ENCODE assay signal across 35 cellular contexts in the genomic region with DNA sequence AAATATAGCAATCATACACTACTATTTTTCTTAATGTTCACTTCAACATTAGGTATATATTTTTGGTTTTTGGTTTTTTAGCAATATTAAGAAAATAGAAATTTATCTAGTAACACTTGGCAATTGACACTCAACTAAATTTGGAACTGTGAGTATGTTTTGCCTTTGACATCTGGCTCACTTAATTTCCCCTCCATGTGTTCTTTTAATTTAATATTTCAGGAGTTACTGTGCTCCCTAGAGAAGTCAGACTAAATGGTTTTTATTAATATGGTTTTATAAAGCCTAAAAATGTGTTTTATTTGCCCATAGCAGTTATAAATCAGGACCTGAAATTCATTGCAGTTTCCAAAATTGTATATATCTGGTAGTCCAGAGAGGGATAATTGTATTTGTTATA.
"Had no signal": no experiment of that assay in that cellular context is flagged by ENCODE, and none has a peak within 500 bp of the region (broad histone marks: within the 10 kb centered on the region; RNA-seq: fewer than 3 reads in every experiment).

No MANE protein-coding gene starts in this region.

- FAIRE-seq: astrocyte, TTC549 had no signal

- H3K4me1 ChIP-seq: adrenal gland, body of pancreas, breast epithelium had no signal

- H3K9me3 ChIP-seq: adrenal gland, body of pancreas, breast epithelium had no signal

- ATAC-seq: activated CD8-positive, alpha-beta T cell treated with anti-CD3 and anti-CD28 coated beads for 36 hours; activated naive CD4-positive, alpha-beta T cell treated with anti-CD3 and anti-CD28 coated beads, Interleukin-2, amount 50 U/mL, for 72 hours; activated T-cell treated with anti-CD3 and anti-CD28 coated beads, Interleukin-2, amount 50 U/mL, for 4 hours; activated T-cell treated with anti-CD3 and anti-CD28 coated beads, Interleukin-2, amount 50 U/mL, for 72 hours; activated T-helper 17 cell treated with anti-CD3 and anti-CD28 coated beads, Interleukin-2, amount 50 U/mL, for 72 hours; body of pancreas had no signal

- H3K4me3 ChIP-seq: adrenal gland, body of pancreas, breast epithelium had no signal

- DNase-seq: activated B cell treated with CpG ODN at 0.5 μM for 24 hours; activated CD4-positive, alpha-beta memory T cell treated with anti-CD3 and anti-CD28 coated beads for 36 hours; activated CD4-positive, alpha-beta T cell treated with anti-CD3 and anti-CD28 coated beads for 4 hours; activated CD4-positive, alpha-beta T cell treated with anti-CD3 and anti-CD28 coated beads, Interleukin-2, amount 10 ng/mL, durations not matched to agents 24 days and 14 days; activated CD4-positive, alpha-beta T cell treated with anti-CD3 and anti-CD28 coated beads, Interleukin-2, amount 50 U/mL, for 1 hour; activated CD4-positive, alpha-beta T cell treated with anti-CD3 and anti-CD28 coated beads, Interleukin-2, amount 50 U/mL, for 4 hours; activated CD4-positive, CD25-positive, alpha-beta regulatory T cell treated with anti-CD3 and anti-CD28 coated beads, Interleukin-2, amount 50 U/mL, for 72 hours; activated CD8-positive, alpha-beta memory T cell treated with anti-CD3 and anti-CD28 coated beads, Interleukin-2, amount 50 U/mL, for 4 hours; activated CD8-positive, alpha-beta T cell treated with anti-CD3 and anti-CD28 coated beads for 36 hours; activated effector memory CD4-positive, alpha-beta T cell treated with anti-CD3 and anti-CD28 coated beads, Interleukin-2, amount 50 U/mL, for 16 hours; activated gamma-delta T cell treated with Interleukin-2 at 50 U/mL for 16 hours; activated naive CD4-positive, alpha-beta T cell; activated naive CD4-positive, alpha-beta T cell treated with anti-CD3 and anti-CD28 coated beads for 36 hours; activated naive CD4-positive, alpha-beta T cell treated with anti-CD3 and anti-CD28 coated beads, Interleukin-2, amount 50 U/mL, for 16 hours; activated naive CD8-positive, alpha-beta T cell treated with anti-CD3 and anti-CD28 coated beads for 36 hours; activated T-cell treated with anti-CD3 and anti-CD28 coated beads for 4 hours; activated T-cell treated with anti-CD3 and anti-CD28 coated beads, Interleukin-2, amount 50 U/mL, for 1 hour; activated T-cell treated with anti-CD3 and anti-CD28 coated beads, Interleukin-2, amount 50 U/mL, for 4 hours; activated T-cell treated with anti-CD3 and anti-CD28 coated beads, Interleukin-2, amount 50 U/mL, for 72 hours; adrenal gland; amniotic stem cell; aorta; body of pancreas; brain microvascular endothelial cell; caudate nucleus; SW 1271; T-helper 1 cell; T-helper 2 cell; T-helper 9 cell had no signal

- H3K27me3 ChIP-seq: adrenal gland, body of pancreas, brain microvascular endothelial cell, breast epithelium had no signal

- H3K27ac ChIP-seq: adrenal gland, body of pancreas, brain microvascular endothelial cell, breast epithelium, VCaP had no signal

- H3K36me3 ChIP-seq: adrenal gland, brain microvascular endothelial cell, breast epithelium had no signal
